ENCODE assay signal across 6 cellular contexts in the genomic region with DNA sequence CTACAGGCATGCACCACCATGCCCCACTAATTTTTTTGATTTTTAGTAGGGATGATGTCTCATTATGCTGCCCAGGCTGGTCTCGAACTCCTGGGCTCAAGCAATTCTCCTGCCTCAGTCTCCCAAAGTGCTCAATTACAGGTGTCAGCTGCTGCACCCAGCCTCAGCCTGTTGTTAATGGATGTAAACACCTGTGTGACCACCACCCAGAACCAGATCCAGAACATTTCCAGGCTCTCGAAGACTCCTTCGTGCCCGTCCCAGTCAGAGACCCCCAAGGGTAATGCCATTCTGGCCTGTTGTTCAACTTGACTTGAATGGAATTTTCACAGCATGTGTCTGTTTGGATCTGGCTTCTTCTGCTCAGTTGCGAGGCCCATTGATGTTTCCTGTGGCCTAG. TPM values are rescaled to one million over a fixed set of nuclear protein-coding genes. Genes with fewer than 3 reads are reported as not detected.
"Had no signal": no experiment of that assay in that cellular context is flagged by ENCODE, and none has a peak within 500 bp of the region (broad histone marks: within the 10 kb centered on the region; RNA-seq: fewer than 3 reads in every experiment).

No MANE protein-coding gene starts in this region.

RNA-seq across cellular contexts. Expression of gene NOS2, which starts 59.8 kb away (rescaled TPM):
- total RNA-seq: LHCN-M2, MCF 10A, NCI-H460, OCI-LY7, PC-9, SJCRH30 had no signal
